In genomic region chr1:201119206-201119814, GRCh38 we compare ENCODE assay signal across 8 cellular contexts. TPM values are rescaled to one million over a fixed set of nuclear protein-coding genes. Genes with fewer than 3 reads are reported as not detected.
DNase-seq lines count a peak whose midpoint lies in the region; ATAC-seq and TF ChIP-seq lines count a peak whose summit lies in the region.

No MANE protein-coding gene starts in this region.

- H3K9me3 Mint-ChIP-seq in activated naive CD4-positive, alpha-beta T cell treated with anti-CD3 and anti-CD28 coated beads for 36 hours: no peaks in the 10 kb centered on the region

- H3K27ac ChIP-seq in AG04450 (ENCODE audit: low read depth, low read length): no peak overlapping the region
- no peak overlapping the region for H3K27ac ChIP-seq in Panc1 (ENCODE audit: low read length)

- in situ Hi-C loops in Panc1 (cut with HindIII; ENCODE audit: low pct_unique_long_range_greater_than_20kb, low sequenced_read_pairs): no loop called here

- CTCF ChIA-PET in AG04450 (lab: Charles Lee): interaction anchor here (0.7 to 1.8 kb wide), 11 partner anchors 10 to 148 kb away, joined by 3 to 18 read pairs (median 3); partner anchors contain the start of gene TMEM9
- CTCF ChIA-PET in Panc1 (lab: Charles Lee): interaction anchor here (0.6 to 1.5 kb wide), 8 partner anchors 9 to 504 kb away, joined by 3 to 9 read pairs (median 5); no protein-coding TSS in a partner anchor
- CTCF ChIA-PET in activated naive CD4-positive, alpha-beta T cell treated with anti-CD3 and anti-CD28 coated beads for 36 hours (lab: Charles Lee): interaction anchor here (0.7 to 2.7 kb wide), 23 partner anchors 9 to 275 kb away, joined by 3 to 20 read pairs (median 4); partner anchors contain the start of gene TMEM9

- H3K4me3 ChIP-seq in AG04450 (ENCODE audit: low read depth, low read length) (no peak overlapping the region), Panc1 (ENCODE audit: low read depth in 2 of 2, low read length in 2 of 2) (no peak overlapping the region)

- no peak overlapping the region for H3K4me3 Mint-ChIP-seq in activated naive CD4-positive, alpha-beta T cell treated with anti-CD3 and anti-CD28 coated beads for 36 hours

- H3K27me3 ChIP-seq in AG04450 (ENCODE audit: control insufficient read depth, insufficient read depth, low read length): peaks cover 60% of the 10 kb centered on the region
- H3K27me3 ChIP-seq in Panc1 (ENCODE audit: control insufficient read depth, insufficient read depth, low read length): peaks cover 11% of the 10 kb centered on the region

- H3K36me3 Mint-ChIP-seq in activated naive CD4-positive, alpha-beta T cell treated with anti-CD3 and anti-CD28 coated beads for 36 hours (ENCODE audit: low read depth): no peaks in the 10 kb centered on the region

- BruUV-seq in Panc1 (replicated peaks; lab: Mats Ljungman, UMichigan): no TSS peak

- no peak overlapping the region for H3K27ac Mint-ChIP-seq in activated naive CD4-positive, alpha-beta T cell treated with anti-CD3 and anti-CD28 coated beads for 36 hours

- H3K36me3 ChIP-seq in Panc1 (ENCODE audit: control insufficient read depth, insufficient read depth, low read length): no peaks in the 10 kb centered on the region

- peak; percentile 53; the same call in 1 of the 2 replicates for ATAC-seq in Panc1
- no peak for ATAC-seq in HG03139 (IDR thresholded peaks at IDR 0.05; ENCODE audit: unreplicated experiment)

- H3K4me1 ChIP-seq in Panc1 (ENCODE audit: control insufficient read depth, insufficient read depth, low read length): no peaks in the 10 kb centered on the region; the same call in 1 of the 2 replicates

- POLR2A ChIA-PET in AG04450 (lab: Yijun Ruan, JAX): no interaction called here
- POLR2A ChIA-PET in Panc1 (lab: Charles Lee): no interaction called here

- DNase-seq in AG04450 (ENCODE audit: low read depth, low spot score): no peak
- peak; percentile 66 for DNase-seq in GM20000 (ENCODE audit: low spot score)
- DNase-seq in Panc1 (ENCODE audit: low read depth, low spot score): no peak
- DNase-seq in activated naive CD4-positive, alpha-beta T cell treated with anti-CD3 and anti-CD28 coated beads for 36 hours: peak; percentile 82
- DNase-seq in hippocampal formation (lab: John Stamatoyannopoulos, UW): peak; percentile 13 to 28
- peak; percentile 52 for DNase-seq in stimulated activated CD4-positive, alpha-beta T cell treated with anti-CD3 and anti-CD28 coated beads, Interleukin-4, amount 100 ng/mL, for 1 hour
- DNase-seq in AML-193 (lab: John Stamatoyannopoulos, UW): no peak

- H3K9me3 ChIP-seq in AG04450 (ENCODE audit: control insufficient read depth, insufficient read depth, low read length) (no peaks in the 10 kb centered on the region; the same call in 1 of the 2 replicates), Panc1 (ENCODE audit: control insufficient read depth, insufficient read depth, low read depth, low read length) (no peaks in the 10 kb centered on the region)

- peak; percentile 58 for TF ChIP-seq CTCF in AG04450 (IDR thresholded peaks at IDR 0.05; ENCODE audit: low read depth, low read length)
- peak; percentile 49 for TF ChIP-seq CTCF in GM20000 (IDR thresholded peaks at IDR 0.05; ENCODE audit: extremely low read depth, missing control alignments)
- TF ChIP-seq CTCF in Panc1 (IDR thresholded peaks at IDR 0.05): peak; percentile 87

- peaks cover 2% of the 10 kb centered on the region for H3K27me3 Mint-ChIP-seq in activated naive CD4-positive, alpha-beta T cell treated with anti-CD3 and anti-CD28 coated beads for 36 hours (ENCODE audit: low read depth)

- H3K4me1 Mint-ChIP-seq in activated naive CD4-positive, alpha-beta T cell treated with anti-CD3 and anti-CD28 coated beads for 36 hours (ENCODE audit: low read depth): peaks cover 4% of the 10 kb centered on the region

- intact Hi-C loops in Panc1 (cut with micrococcal nuclease; ENCODE audit: unreplicated experiment): no loop called here
- intact Hi-C loops in activated naive CD4-positive, alpha-beta T cell treated with anti-CD3 and anti-CD28 coated beads for 36 hours (cut with micrococcal nuclease): loop anchor here (1.0 to 10.0 kb wide), 2 partner anchors 33 to 315 kb away; no protein-coding TSS in a partner anchor

RNA-seq across cellular contexts. Expression of gene CACNA1S, which starts 7.1 kb away (rescaled TPM):
- not detected in 2 replicates for polyA plus RNA-seq in AG04450 (2011; rRNA removed)
- not detected in 2 replicates for polyA minus RNA-seq in AG04450 (2011; rRNA and poly(A)+ RNA removed)
- not detected for total RNA-seq in Panc1 (2021; ENCODE audit: unreplicated experiment)
- polyA plus RNA-seq in Panc1 (2012; ENCODE audit: insufficient read length): not detected
- total RNA-seq in activated naive CD4-positive, alpha-beta T cell treated with anti-CD3 and anti-CD28 coated beads for 36 hours: not detected

RNA-seq across cellular contexts. Expression of gene ASCL5, which starts 7.7 kb away (rescaled TPM):
- not detected in 2 replicates for polyA plus RNA-seq in AG04450 (2011; rRNA removed)
- polyA minus RNA-seq in AG04450 (2011; rRNA and poly(A)+ RNA removed): not detected in 2 replicates
- total RNA-seq in Panc1 (2021; ENCODE audit: unreplicated experiment): not detected
- 0.15 TPM for polyA plus RNA-seq in Panc1 (2012; ENCODE audit: insufficient read length)
- not detected for total RNA-seq in activated naive CD4-positive, alpha-beta T cell treated with anti-CD3 and anti-CD28 coated beads for 36 hours

RNA-seq across cellular contexts. Expression of gene TMEM9, which starts 35.0 kb away (rescaled TPM):
- 81.7 and 103 TPM in 2 replicates for polyA plus RNA-seq in AG04450 (2011; rRNA removed)
- 54.5 and 72.0 TPM in 2 replicates for polyA minus RNA-seq in AG04450 (2011; rRNA and poly(A)+ RNA removed)
- 50.2 TPM for total RNA-seq in Panc1 (2021; ENCODE audit: unreplicated experiment)
- polyA plus RNA-seq in Panc1 (2012; ENCODE audit: insufficient read length): 92.7 TPM
- total RNA-seq in activated naive CD4-positive, alpha-beta T cell treated with anti-CD3 and anti-CD28 coated beads for 36 hours: 10 to 100 TPM; 19.7 to 20.5 TPM

Comparison
In these comparisons a context has a peak if more than half of its experiments do, and no peak if none do; other contexts are left out.
1. DNase-seq: peak in GM20000 (single experiment), activated naive CD4-positive, alpha-beta T cell treated with anti-CD3 and anti-CD28 coated beads for 36 hours (single experiment), hippocampal formation (2 of 2) and stimulated activated CD4-positive, alpha-beta T cell treated with anti-CD3 and anti-CD28 coated beads, Interleukin-4, amount 100 ng/mL, for 1 hour (single experiment); none in AG04450 (single experiment), Panc1 (single experiment) and AML-193 (0 of 2).
2. Peak in every context shown above with its lines, with median percentiles within 50 percentile points of each other: CTCF ChIP-seq.